In the genomic region with DNA sequence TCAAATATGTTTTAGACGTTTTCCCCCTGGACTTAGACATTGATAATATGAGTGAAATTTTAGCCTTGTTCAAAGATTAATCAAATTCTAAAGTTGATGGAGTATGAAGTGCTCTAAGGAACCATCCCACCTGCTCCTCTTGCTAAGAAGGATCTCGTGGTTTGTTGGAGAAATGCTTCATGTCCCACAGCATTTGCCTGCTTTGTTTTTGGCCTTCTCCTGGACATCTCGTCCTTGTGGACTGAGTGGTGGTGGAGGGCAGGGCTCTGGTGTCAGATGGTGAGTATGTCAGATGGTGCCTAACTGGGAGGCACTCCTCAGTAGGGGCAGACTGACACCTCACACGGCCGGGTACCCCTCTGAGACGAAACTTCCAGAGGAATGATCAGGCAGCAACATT, we compare ENCODE assay signal across 34 cellular contexts. TPM values are rescaled to one million over a fixed set of nuclear protein-coding genes. Genes with fewer than 3 reads are reported as not detected.
"Had no signal": no experiment of that assay in that cellular context is flagged by ENCODE, and none has a peak within 500 bp of the region (broad histone marks: within the 10 kb centered on the region; RNA-seq: fewer than 3 reads in every experiment).

No MANE protein-coding gene starts in this region.

- H3K36me3 ChIP-seq: adrenal gland, brain microvascular endothelial cell, breast epithelium had no signal

- H3K27me3 ChIP-seq: adrenal gland, body of pancreas, brain microvascular endothelial cell, breast epithelium had no signal

- H3K27ac ChIP-seq: adrenal gland, body of pancreas, brain microvascular endothelial cell, breast epithelium, VCaP had no signal

- H3K9me3 ChIP-seq: adrenal gland, body of pancreas, breast epithelium had no signal

- H3K4me3 ChIP-seq: adrenal gland, body of pancreas, breast epithelium had no signal

- ATAC-seq: activated CD8-positive, alpha-beta T cell treated with anti-CD3 and anti-CD28 coated beads for 36 hours; activated naive CD4-positive, alpha-beta T cell treated with anti-CD3 and anti-CD28 coated beads, Interleukin-2, amount 50 U/mL, for 72 hours; activated T-cell treated with anti-CD3 and anti-CD28 coated beads, Interleukin-2, amount 50 U/mL, for 4 hours; activated T-cell treated with anti-CD3 and anti-CD28 coated beads, Interleukin-2, amount 50 U/mL, for 72 hours; activated T-helper 17 cell treated with anti-CD3 and anti-CD28 coated beads, Interleukin-2, amount 50 U/mL, for 72 hours; body of pancreas had no signal

- H3K4me1 ChIP-seq: adrenal gland, body of pancreas, breast epithelium had no signal

- DNase-seq: activated B cell treated with CpG ODN at 0.5 μM for 24 hours; activated CD4-positive, alpha-beta memory T cell treated with anti-CD3 and anti-CD28 coated beads for 36 hours; activated CD4-positive, alpha-beta T cell treated with anti-CD3 and anti-CD28 coated beads for 4 hours; activated CD4-positive, alpha-beta T cell treated with anti-CD3 and anti-CD28 coated beads, Interleukin-2, amount 10 ng/mL, durations not matched to agents 24 days and 14 days; activated CD4-positive, alpha-beta T cell treated with anti-CD3 and anti-CD28 coated beads, Interleukin-2, amount 50 U/mL, for 1 hour; activated CD4-positive, alpha-beta T cell treated with anti-CD3 and anti-CD28 coated beads, Interleukin-2, amount 50 U/mL, for 4 hours; activated CD4-positive, CD25-positive, alpha-beta regulatory T cell treated with anti-CD3 and anti-CD28 coated beads, Interleukin-2, amount 50 U/mL, for 72 hours; activated CD8-positive, alpha-beta memory T cell treated with anti-CD3 and anti-CD28 coated beads, Interleukin-2, amount 50 U/mL, for 4 hours; activated CD8-positive, alpha-beta T cell treated with anti-CD3 and anti-CD28 coated beads for 36 hours; activated effector memory CD4-positive, alpha-beta T cell treated with anti-CD3 and anti-CD28 coated beads, Interleukin-2, amount 50 U/mL, for 16 hours; activated gamma-delta T cell treated with Interleukin-2 at 50 U/mL for 16 hours; activated naive CD4-positive, alpha-beta T cell; activated naive CD4-positive, alpha-beta T cell treated with anti-CD3 and anti-CD28 coated beads for 36 hours; activated naive CD4-positive, alpha-beta T cell treated with anti-CD3 and anti-CD28 coated beads, Interleukin-2, amount 50 U/mL, for 16 hours; activated naive CD8-positive, alpha-beta T cell treated with anti-CD3 and anti-CD28 coated beads for 36 hours; activated T-cell treated with anti-CD3 and anti-CD28 coated beads for 4 hours; activated T-cell treated with anti-CD3 and anti-CD28 coated beads, Interleukin-2, amount 50 U/mL, for 1 hour; activated T-cell treated with anti-CD3 and anti-CD28 coated beads, Interleukin-2, amount 50 U/mL, for 4 hours; activated T-cell treated with anti-CD3 and anti-CD28 coated beads, Interleukin-2, amount 50 U/mL, for 72 hours; adrenal gland; amniotic stem cell; aorta; body of pancreas; brain microvascular endothelial cell; central memory CD4-positive, alpha-beta T cell; T-helper 1 cell; T-helper 2 cell; T-helper 9 cell had no signal

RNA-seq across cellular contexts. Expression of a gene that starts 39.7 kb away (rescaled TPM):
- total RNA-seq: activated B cell treated with CpG ODN at 0.5 μM for 24 hours; activated CD4-positive, alpha-beta memory T cell treated with anti-CD3 and anti-CD28 coated beads for 36 hours; activated CD4-positive, alpha-beta T cell treated with anti-CD3 and anti-CD28 coated beads, Interleukin-2, amount 10 ng/mL, durations not matched to agents 24 days and 14 days; activated CD8-positive, alpha-beta memory T cell treated with anti-CD3 and anti-CD28 coated beads for 36 hours; activated CD8-positive, alpha-beta T cell treated with anti-CD3 and anti-CD28 coated beads for 36 hours; activated naive CD4-positive, alpha-beta T cell treated with anti-CD3 and anti-CD28 coated beads for 36 hours; activated naive CD4-positive, alpha-beta T cell treated with anti-CD3 and anti-CD28 coated beads, Interleukin-2, amount 50 U/mL, for 72 hours; activated naive CD8-positive, alpha-beta T cell treated with anti-CD3 and anti-CD28 coated beads for 36 hours; activated T-cell treated with anti-CD3 and anti-CD28 coated beads, Interleukin-2, amount 50 U/mL, for 4 hours; activated T-cell treated with anti-CD3 and anti-CD28 coated beads, Interleukin-2, amount 50 U/mL, for 72 hours; activated T-helper 1 cell treated with anti-CD3 and anti-CD28 coated beads, Interleukin-12 subunit alpha, Interleukin-12 subunit beta, Interleukin-2, Interleukin-4 antibody, amounts not matched to agents 30 ng/mL and 10 ng/mL and 1 ng/mL, durations not matched to agents 14 hours and 24 hours and 36 hours; activated T-helper 17 cell treated with anti-CD3 and anti-CD28 coated beads, Interleukin-2, amount 50 U/mL, for 72 hours had no signal
